Comparison of ENCODE assay signal across 1 cellular context in genomic region chr3:193885832-193886231, GRCh38.
TF ChIP-seq lines count a peak whose summit lies in the region.

No MANE protein-coding gene starts in this region.

TF ChIP-seq in K562, 482 proteins besides CTCF, POLR2A, EP300 and RAD21 (continued from another document and continues in another):
- peak; percentile 66 for TF ChIP-seq PRDM10 (IDR thresholded peaks at IDR 0.05; ENCODE audit: partially characterized antibody)
- TF ChIP-seq ERF (CRISPR knock-in tag; IDR thresholded peaks at IDR 0.05), result no peak
- no peak for TF ChIP-seq ZNF277 (CRISPR knock-in tag; IDR thresholded peaks at IDR 0.05; ENCODE audit: borderline replicate concordance)
- TF ChIP-seq MEF2D (tag; conservative IDR thresholded peaks at IDR 0.05; ENCODE audit: low read depth), result no peak
- no peak for TF ChIP-seq ZSCAN32 (CRISPR knock-in tag; IDR thresholded peaks at IDR 0.05)
- TF ChIP-seq CHD2 (IDR thresholded peaks at IDR 0.05; ENCODE audit: low read depth, low read length), result no peak
- TF ChIP-seq ZNF263 (CRISPR knock-in tag; IDR thresholded peaks at IDR 0.05; ENCODE audit: borderline replicate concordance), result no peak
- TF ChIP-seq ZNF212 (CRISPR knock-in tag; IDR thresholded peaks at IDR 0.05), result no peak
- TF ChIP-seq RBM25 (IDR thresholded peaks at IDR 0.05; ENCODE audit: low read depth, low read length, severe bottlenecking), result no peak
- TF ChIP-seq HSF4 (CRISPR knock-in tag; IDR thresholded peaks at IDR 0.05; ENCODE audit: borderline replicate concordance), result no peak
- TF ChIP-seq ZNF445 (CRISPR knock-in tag; IDR thresholded peaks at IDR 0.05; ENCODE audit: low read depth), result no peak
- no peak for TF ChIP-seq ZNF644 (tag; IDR thresholded peaks at IDR 0.05; ENCODE audit: low read depth)
- TF ChIP-seq HMBOX1 (IDR thresholded peaks at IDR 0.05), result no peak
- TF ChIP-seq MEF2A (IDR thresholded peaks at IDR 0.05; ENCODE audit: control insufficient read depth, low read depth, low read length), result no peak
- no peak for TF ChIP-seq AFF1 (IDR thresholded peaks at IDR 0.05; ENCODE audit: low read depth in 1 of 2, partially characterized antibody in 2 of 2)
- no peak for TF ChIP-seq SFPQ (IDR thresholded peaks at IDR 0.05; ENCODE audit: low read depth, low read length)
- no peak for TF ChIP-seq HNRNPL (IDR thresholded peaks at IDR 0.05; ENCODE audit: low read depth, low read length)
- no peak for TF ChIP-seq ZNF174 (CRISPR knock-in tag; IDR thresholded peaks at IDR 0.05)
- TF ChIP-seq HMGN3 (IDR thresholded peaks at IDR 0.05; ENCODE audit: borderline replicate concordance, extremely low read depth, insufficient read length, low read depth, low read length), result no peak
- TF ChIP-seq E2F3 (CRISPR knock-in tag; IDR thresholded peaks at IDR 0.05), result no peak
- no peak for TF ChIP-seq KDM5B (IDR thresholded peaks at IDR 0.05; ENCODE audit: insufficient replicate concordance, low read depth, low read length)
- no peak for TF ChIP-seq ZNF239 (CRISPR knock-in tag; IDR thresholded peaks at IDR 0.05)
- no peak for TF ChIP-seq PYGO2 (tag; IDR thresholded peaks at IDR 0.05)
- TF ChIP-seq ATF1 (CRISPR knock-in tag; IDR thresholded peaks at IDR 0.05), result no peak
- no peak for TF ChIP-seq ATF1 (tag; IDR thresholded peaks at IDR 0.05)
- TF ChIP-seq NCOR1 (IDR thresholded peaks at IDR 0.05), result peak; percentile 76
- TF ChIP-seq XRCC3 (IDR thresholded peaks at IDR 0.05), result no peak
- TF ChIP-seq GABPB1 (CRISPR knock-in tag; IDR thresholded peaks at IDR 0.05), result no peak
- TF ChIP-seq ESRRA (IDR thresholded peaks at IDR 0.05; ENCODE audit: borderline replicate concordance, low read depth), result peak; percentile 47; the same call in 1 of the 2 replicates
- TF ChIP-seq FOXM1 (IDR thresholded peaks at IDR 0.05; ENCODE audit: low read depth), result no peak
- no peak for TF ChIP-seq FOXM1 (CRISPR knock-in tag; IDR thresholded peaks at IDR 0.05; ENCODE audit: low read depth)
- 0 out of 4 replicates have a peak, but pooled peaks of 1 of the 2 experiments have one; percentile 31 for TF ChIP-seq ZMIZ1 (IDR thresholded peaks at IDR 0.05; ENCODE audit: low read depth in 2 of 2, low read length in 2 of 2)
- no peak for TF ChIP-seq ZBTB2 (IDR thresholded peaks at IDR 0.05)
- no peak for TF ChIP-seq POLR2G (IDR thresholded peaks at IDR 0.05; ENCODE audit: low read depth, low read length)
- TF ChIP-seq ZEB2 (IDR thresholded peaks at IDR 0.05), result no peak
- TF ChIP-seq ZNF668 (CRISPR knock-in tag; IDR thresholded peaks at IDR 0.05), result no peak
- no peak for TF ChIP-seq TARDBP (IDR thresholded peaks at IDR 0.05)
- no peak for TF ChIP-seq TRIM28 (IDR thresholded peaks at IDR 0.05)
- TF ChIP-seq L3MBTL2 (IDR thresholded peaks at IDR 0.05), result peak; percentile 82
- TF ChIP-seq NR2C1 (IDR thresholded peaks at IDR 0.05), result peak; percentile 32; the same call in 1 of the 2 replicates
- no peak; the same call in 1 of the 2 replicates for TF ChIP-seq NR2C1 (tag; IDR thresholded peaks at IDR 0.05)
- no peak for TF ChIP-seq THRA (IDR thresholded peaks at IDR 0.05)
- TF ChIP-seq KLF10 (CRISPR knock-in tag; IDR thresholded peaks at IDR 0.05), result no peak
- TF ChIP-seq FIP1L1 (IDR thresholded peaks at IDR 0.05; ENCODE audit: low read depth, low read length, poor library complexity, severe bottlenecking), result no peak
- peak; percentile 28; the same call in 1 of the 2 replicates for TF ChIP-seq SOX6 (IDR thresholded peaks at IDR 0.05)
- TF ChIP-seq MAFG (tag; conservative IDR thresholded peaks at IDR 0.05), result 0 out of 2 replicates have a peak, but pooled peaks have one; percentile 17
- no peak for TF ChIP-seq DIDO1 (tag; IDR thresholded peaks at IDR 0.05; ENCODE audit: low read depth)
- TF ChIP-seq ZNF655 (CRISPR knock-in tag; IDR thresholded peaks at IDR 0.05), result no peak
- no peak for TF ChIP-seq ZC3H4 (CRISPR knock-in tag; IDR thresholded peaks at IDR 0.05; ENCODE audit: borderline replicate concordance)
